ENCODE assay signal across 8 cellular contexts in the genomic region with DNA sequence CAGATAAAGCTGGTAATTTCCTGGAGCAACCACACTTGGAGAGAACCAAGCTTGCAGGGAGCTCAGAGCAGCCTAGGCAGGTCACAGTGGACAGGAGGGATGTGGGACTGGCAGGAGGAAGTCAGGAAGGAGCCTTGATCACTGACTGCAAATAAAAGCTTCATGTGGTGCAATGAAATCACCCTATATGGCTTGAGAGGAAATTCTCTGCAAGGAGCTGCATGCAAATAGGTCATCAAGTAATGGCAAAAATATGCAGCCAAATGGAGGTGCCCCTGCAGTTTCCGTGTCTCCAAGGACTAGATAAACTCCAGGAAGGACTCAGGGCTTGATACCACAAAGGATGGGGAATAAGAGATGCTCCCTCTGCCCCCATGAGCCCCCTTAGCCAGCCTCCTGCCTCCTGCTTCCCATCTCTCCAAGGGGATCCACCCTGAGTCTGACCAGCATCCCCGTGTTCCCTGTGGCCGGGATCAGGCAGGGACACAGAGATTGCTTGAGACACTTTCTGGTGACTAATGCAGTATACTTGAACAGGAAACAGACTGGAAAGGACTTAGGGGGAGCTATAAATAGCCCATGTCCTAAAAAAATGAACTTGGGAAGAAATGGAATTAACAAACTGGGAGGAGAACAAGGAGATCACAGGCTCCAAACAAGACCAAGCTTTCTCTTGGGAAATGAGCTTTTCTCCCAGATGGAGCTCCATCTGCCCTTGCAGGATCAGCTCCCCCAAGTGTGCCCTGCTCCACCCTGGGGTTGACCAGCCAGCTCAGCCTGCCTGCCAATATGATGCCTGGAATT. TPM values are rescaled to one million over a fixed set of nuclear protein-coding genes. Genes with fewer than 3 reads are reported as not detected.
DNase-seq lines count a peak whose midpoint lies in the region; ATAC-seq and TF ChIP-seq lines count a peak whose summit lies in the region.

No MANE protein-coding gene starts in this region.

- no peaks in the 10 kb centered on the region for H3K27me3 ChIP-seq in mesendoderm (ENCODE audit: insufficient read depth, low read length, poor library complexity)

- no peak for ATAC-seq in HG03097 (IDR thresholded peaks at IDR 0.05; ENCODE audit: low FRiP score, unreplicated experiment)
- ATAC-seq in GM19351 (IDR thresholded peaks at IDR 0.05; ENCODE audit: unreplicated experiment): no peak

- no peak overlapping the region for H2BK120ac ChIP-seq in mesendoderm (ENCODE audit: low read depth, low read length)

- no peak overlapping the region for H4K5ac ChIP-seq in mesendoderm (ENCODE audit: low read length)

- no peak overlapping the region for H3K9ac ChIP-seq in mesendoderm (ENCODE audit: low read length)

- peak overlapping the region; percentile 34 for H3K18ac ChIP-seq in mesendoderm (ENCODE audit: low read length)

- H3K4me3 Mint-ChIP-seq in Calu3 (ENCODE audit: low read depth, unreplicated experiment): peak overlapping the region; percentile 21
- peak overlapping the region; percentile 76 for H3K4me3 Mint-ChIP-seq in chondrocyte (ENCODE audit: unreplicated experiment)

- peak overlapping the region; percentile 11 for H3K56ac ChIP-seq in mesendoderm (ENCODE audit: low read length)

- intact Hi-C loops in Calu3 (cut with micrococcal nuclease; ENCODE audit: unreplicated experiment): loop anchor here (2.0 to 5.0 kb wide), 3 partner anchors 20 to 81 kb away; no protein-coding TSS in a partner anchor

- WGBS in mesendoderm (ENCODE audit: extremely low coverage, insufficient coverage, low lambda C conversion rate): no CpG with 5 or more reads among the region's 3 CpGs

- H2BK15ac ChIP-seq in mesendoderm (replicated peaks; ENCODE audit: low read depth): no peak overlapping the region

- H3K36me3 Mint-ChIP-seq in Calu3 (ENCODE audit: insufficient read depth, unreplicated experiment): peaks cover 43% of the 10 kb centered on the region
- H3K36me3 Mint-ChIP-seq in chondrocyte (ENCODE audit: low read depth): no peaks in the 10 kb centered on the region

- H3K4me1 ChIP-seq in mesendoderm (ENCODE audit: control insufficient read depth, low read depth, low read length): peaks cover 4% of the 10 kb centered on the region

- no peak overlapping the region for H4K8ac ChIP-seq in mesendoderm (ENCODE audit: low read depth, low read length)

- no peaks in the 10 kb centered on the region for H3K27me3 Mint-ChIP-seq in Calu3 (ENCODE audit: unreplicated experiment)
- no peaks in the 10 kb centered on the region for H3K27me3 Mint-ChIP-seq in chondrocyte (ENCODE audit: low read depth)

- TF ChIP-seq CTCF in Calu3 (IDR thresholded peaks at IDR 0.05; ENCODE audit: unreplicated experiment) (no peak), chondrocyte (IDR thresholded peaks at IDR 0.05) (no peak)

- H3K4ac ChIP-seq in mesendoderm (ENCODE audit: low read depth, low read length): peak overlapping the region; percentile 4

- no peak overlapping the region for H3K4me2 ChIP-seq in mesendoderm (ENCODE audit: low read length)

- H3K23ac ChIP-seq in mesendoderm (ENCODE audit: low read length): no peak overlapping the region

- H3K4me1 Mint-ChIP-seq in Calu3 (ENCODE audit: low read depth, unreplicated experiment) (peaks cover 67% of the 10 kb centered on the region), chondrocyte (ENCODE audit: low read depth) (peaks cover 78% of the 10 kb centered on the region)

- H2AK5ac ChIP-seq in mesendoderm (ENCODE audit: low read length): no peak overlapping the region

- H3K36me3 ChIP-seq in mesendoderm (ENCODE audit: control insufficient read depth, insufficient read depth, low read length): no peaks in the 10 kb centered on the region

- CTCF ChIA-PET in Calu3 (lab: Charles Lee): interaction anchor here (0.5 to 3.6 kb wide), 23 partner anchors 9 to 202 kb away, joined by 3 to 22 read pairs (median 5); a partner anchor contains a TSS

- peak overlapping the region; percentile 9 for H2BK5ac ChIP-seq in mesendoderm (ENCODE audit: low read length)

- no peak overlapping the region for H3K4me3 ChIP-seq in mesendoderm (ENCODE audit: low read length)

- H3K27ac Mint-ChIP-seq in Calu3 (ENCODE audit: unreplicated experiment) (peak overlapping the region; percentile 99), chondrocyte (ENCODE audit: unreplicated experiment) (peak overlapping the region; percentile 100)

- BruUV-seq in Calu3 (replicated peaks; lab: Mats Ljungman, UMichigan): TSS peak; percentile 73

- peak overlapping the region; percentile 29 for H3K27ac ChIP-seq in mesendoderm (ENCODE audit: low read depth, low read length)

- peak; percentile 71 for DNase-seq in Calu3
- peak; percentile 31 to 46 for DNase-seq in NCI-H526 (lab: John Stamatoyannopoulos, UW)
- DNase-seq in chondrocyte (ENCODE audit: low spot score): no peak
- peak; percentile 94 for DNase-seq in mesendoderm
- no peak for DNase-seq in activated CD8-positive, alpha-beta memory T cell treated with anti-CD3 and anti-CD28 coated beads, Interleukin-2, amount 50 U/mL, for 4 hours
- DNase-seq in NCI-H187 (lab: John Stamatoyannopoulos, UW): no peak

- H3K79me2 ChIP-seq in mesendoderm (ENCODE audit: control insufficient read depth, insufficient read depth, low read length): no peaks in the 10 kb centered on the region

- no peaks in the 10 kb centered on the region for H3K79me1 ChIP-seq in mesendoderm (ENCODE audit: low read length)

- H3K9me3 Mint-ChIP-seq in Calu3 (ENCODE audit: low read depth, unreplicated experiment): no peaks in the 10 kb centered on the region
- H3K9me3 Mint-ChIP-seq in chondrocyte (ENCODE audit: low read depth): no peaks in the 10 kb centered on the region

RNA-seq across cellular contexts. Expression of a gene that starts 23.9 kb away (rescaled TPM):
- total RNA-seq in Calu3 (2022): 191 and 202 TPM in 2 replicates
- 296 to 393 TPM (median 372 TPM) in 3 replicates for total RNA-seq in chondrocyte
- 6.5 TPM for polyA plus RNA-seq in mesendoderm (2013, experiment 1 of 2)
- 7.2 TPM for polyA plus RNA-seq in mesendoderm (2013, experiment 2 of 2)

Comparison
In these comparisons a context has a peak if more than half of its experiments do, and no peak if none do; other contexts are left out.
1. DNase-seq: peak in Calu3 (single experiment), NCI-H526 (2 of 2) and mesendoderm (single experiment); none in chondrocyte (single experiment), activated CD8-positive, alpha-beta memory T cell treated with anti-CD3 and anti-CD28 coated beads, Interleukin-2, amount 50 U/mL, for 4 hours (single experiment) and NCI-H187 (0 of 2).